In genomic region chr12:6193853-6194815, GRCh38 we compare ENCODE assay signal across 10 cellular contexts. TPM values are rescaled to one million over a fixed set of nuclear protein-coding genes. Genes with fewer than 3 reads are reported as not detected.
DNase-seq lines count a peak whose midpoint lies in the region; ATAC-seq and TF ChIP-seq lines count a peak whose summit lies in the region.
"Had no signal": no experiment of that assay in that cellular context is flagged by ENCODE, and none has a peak within 500 bp of the region (broad histone marks: within the 10 kb centered on the region; RNA-seq: fewer than 3 reads in every experiment).

No MANE protein-coding gene starts in this region.

- H3K27me3 ChIP-seq in osteoblast (ENCODE audit: insufficient read depth, low read length): peaks cover 19% of the 10 kb centered on the region
- H3K27me3 ChIP-seq in CD8-positive, alpha-beta T cell (ENCODE audit: insufficient read depth, low read length): no peaks in the 10 kb centered on the region

- H3K27ac ChIP-seq in HEK293 (ENCODE audit: extremely low read depth, low read depth, low read length) (no peak overlapping the region), osteoblast (ENCODE audit: low read depth, low read length) (no peak overlapping the region)
- H3K27ac ChIP-seq in CD8-positive, alpha-beta T cell (ENCODE audit: low read depth, low read length): no peak overlapping the region

- H3K9me3 Mint-ChIP-seq in naive thymus-derived CD8-positive, alpha-beta T cell: no peaks in the 10 kb centered on the region
- H3K9me3 Mint-ChIP-seq in CD8-positive, alpha-beta T cell: no peaks in the 10 kb centered on the region

- H3K79me2 ChIP-seq in osteoblast (ENCODE audit: insufficient read depth, low read length): no peaks in the 10 kb centered on the region

- TF ChIP-seq CTCF in HEK293 (tag by site-specific recombination; IDR thresholded peaks at IDR 0.05) (no peak), choroid plexus epithelial cell (conservative IDR thresholded peaks at IDR 0.05; ENCODE audit: low read depth, low read length) (no peak), osteoblast (IDR thresholded peaks at IDR 0.05; ENCODE audit: extremely low read depth, low read depth, low read length) (no peak)
- TF ChIP-seq CTCF in CD8-positive, alpha-beta T cell (IDR thresholded peaks at IDR 0.05): no peak

- intact Hi-C loops in CD8-positive, alpha-beta T cell (cut with DNase I, micrococcal nuclease): loop anchor here in 1 of 2 experiments (2.0 kb wide), 1 partner anchor 131 kb away; no protein-coding TSS in a partner anchor

- peaks cover 25 to 28% (median 28%) of the 10 kb centered on the region in 4 donors for H3K4me1 Mint-ChIP-seq in naive thymus-derived CD8-positive, alpha-beta T cell
- peaks cover 24% of the 10 kb centered on the region for H3K4me1 Mint-ChIP-seq in CD8-positive, alpha-beta T cell (ENCODE audit: low read depth)

- DNase-seq in NCI-H2227 (lab: John Stamatoyannopoulos, UW; ENCODE audit: unreplicated experiment) (peak; percentile 67), choroid plexus epithelial cell (ENCODE audit: low read depth) (peak; percentile 36), osteoblast (ENCODE audit: insufficient read length, low spot score, missing footprints) (peak; percentile 76), DMS153 (lab: John Stamatoyannopoulos, UW) (no peak)
- DNase-seq in naive thymus-derived CD8-positive, alpha-beta T cell: no peak
- DNase-seq in CD8-positive, alpha-beta T cell: no peak
- DNase-seq: anterior cingulate cortex; stimulated activated CD4-positive, alpha-beta T cell treated with anti-CD3 and anti-CD28 coated beads, Interleukin-15, amount 100 ng/mL, for 24 hours had no signal

- peak overlapping the region in 1 of 10 donors; percentile 62 for H3K27ac Mint-ChIP-seq in naive thymus-derived CD8-positive, alpha-beta T cell
- no peak overlapping the region for H3K27ac Mint-ChIP-seq in CD8-positive, alpha-beta T cell

- CTCF ChIA-PET in HEK293 (lab: Yijun Ruan, JAX): interaction anchor here (0.6 to 5.2 kb wide), 11 partner anchors 27 to 1014 kb away, joined by 3 to 143 read pairs (median 6); no protein-coding TSS in a partner anchor
- CTCF ChIA-PET in CD8-positive, alpha-beta T cell (lab: Charles Lee): interaction anchor here (0.6 to 13.2 kb wide), 12 partner anchors 8 to 124 kb away, joined by 3 to 185 read pairs (median 8); no protein-coding TSS in a partner anchor

- POLR2A ChIA-PET in HEK293 (lab: Yijun Ruan, JAX): interaction anchor here (0.8 to 1.8 kb wide), 2 partner anchors 86 to 101 kb away, joined by 3 to 6 read pairs; no protein-coding TSS in a partner anchor
- POLR2A ChIA-PET in naive thymus-derived CD8-positive, alpha-beta T cell (lab: Charles Lee): interaction anchor here (0.6 kb wide), 2 partner anchors 25 to 125 kb away, joined by 3 to 8 read pairs; no protein-coding TSS in a partner anchor
- POLR2A ChIA-PET in CD8-positive, alpha-beta T cell (lab: Charles Lee): no interaction called here

- peaks cover 0 to 13% (median 0%) of the 10 kb centered on the region in 5 donors for H3K27me3 Mint-ChIP-seq in naive thymus-derived CD8-positive, alpha-beta T cell
- no peaks in the 10 kb centered on the region for H3K27me3 Mint-ChIP-seq in CD8-positive, alpha-beta T cell (ENCODE audit: low read depth)

- no peaks in the 10 kb centered on the region for H4K20me1 ChIP-seq in osteoblast (ENCODE audit: insufficient read depth, low read length)

- H3K4me3 Mint-ChIP-seq in naive thymus-derived CD8-positive, alpha-beta T cell: no peak overlapping the region
- no peak overlapping the region for H3K4me3 Mint-ChIP-seq in CD8-positive, alpha-beta T cell

- no peak overlapping the region for H3K4me2 ChIP-seq in osteoblast (ENCODE audit: insufficient read depth, low read length)

- H3K4me3 ChIP-seq in HEK293 (ENCODE audit: low read depth, low read length) (no peak overlapping the region), choroid plexus epithelial cell (ENCODE audit: low read depth, low read length) (no peak overlapping the region), osteoblast (ENCODE audit: insufficient read depth, low read length) (no peak overlapping the region)
- no peak overlapping the region for H3K4me3 ChIP-seq in CD8-positive, alpha-beta T cell (ENCODE audit: low read depth, low read length)

- no peaks in the 10 kb centered on the region for H3K9me3 ChIP-seq in HEK293 (ENCODE audit: control insufficient read depth, insufficient read depth, low read depth, low read length)
- H3K9me3 ChIP-seq in osteoblast (ENCODE audit: low read depth, low read length): no peaks in the 10 kb centered on the region
- no peaks in the 10 kb centered on the region for H3K9me3 ChIP-seq in CD8-positive, alpha-beta T cell (ENCODE audit: low read length)

- no peaks in the 10 kb centered on the region for H3K36me3 Mint-ChIP-seq in naive thymus-derived CD8-positive, alpha-beta T cell
- H3K36me3 Mint-ChIP-seq in CD8-positive, alpha-beta T cell: no peaks in the 10 kb centered on the region

- H3K4me1 ChIP-seq in HEK293 (ENCODE audit: control insufficient read depth, insufficient read depth, low read length) (no peaks in the 10 kb centered on the region), osteoblast (ENCODE audit: insufficient read depth, low read length) (no peaks in the 10 kb centered on the region)
- peaks cover 14% of the 10 kb centered on the region for H3K4me1 ChIP-seq in CD8-positive, alpha-beta T cell (ENCODE audit: insufficient read depth, low read length)

- ATAC-seq in naive thymus-derived CD8-positive, alpha-beta T cell: no peak
- ATAC-seq in CD8-positive, alpha-beta T cell: no peak
- ATAC-seq: SK-N-SH treated with all-trans-retinoic acid at 6 μM for 48 hours had no signal

- H3K36me3 ChIP-seq in HEK293 (ENCODE audit: control insufficient read depth in 2 of 2, insufficient read depth in 1 of 2, low read length in 2 of 2) (no peaks in the 10 kb centered on the region), osteoblast (ENCODE audit: insufficient read depth, low read length) (no peaks in the 10 kb centered on the region)
- no peaks in the 10 kb centered on the region for H3K36me3 ChIP-seq in CD8-positive, alpha-beta T cell (ENCODE audit: insufficient read depth, low read length)

- H2AFZ ChIP-seq in osteoblast (ENCODE audit: low read length): no peak overlapping the region

TF ChIP-seq in HEK293, 187 proteins besides CTCF, POLR2A, EP300 and RAD21 (continues in another document):
- TF ChIP-seq ZNF362 (tag by site-specific recombination; IDR thresholded peaks at IDR 0.05) (no peak), KLF1 (tag by site-specific recombination; IDR thresholded peaks at IDR 0.05) (peak; percentile 64), ZBTB8A (tag by site-specific recombination; IDR thresholded peaks at IDR 0.05) (no peak), ZNF398 (tag by site-specific recombination; IDR thresholded peaks at IDR 0.05) (no peak), YY2 (tag by site-specific recombination; IDR thresholded peaks at IDR 0.05) (no peak), ZNF10 (tag by site-specific recombination; IDR thresholded peaks at IDR 0.05) (0 out of 2 replicates have a peak, but pooled peaks have one; percentile 35), GLIS2 (tag by site-specific recombination; IDR thresholded peaks at IDR 0.05) (no peak), SP2 (tag by site-specific recombination; IDR thresholded peaks at IDR 0.05) (peak; percentile 58), KLF7 (tag by site-specific recombination; IDR thresholded peaks at IDR 0.05; ENCODE audit: borderline replicate concordance) (no peak), ZNF600 (tag by site-specific recombination; IDR thresholded peaks at IDR 0.05) (peak; percentile 66), ZNF112 (tag by site-specific recombination; IDR thresholded peaks at IDR 0.05) (no peak)
- TF ChIP-seq, protein P1, sequence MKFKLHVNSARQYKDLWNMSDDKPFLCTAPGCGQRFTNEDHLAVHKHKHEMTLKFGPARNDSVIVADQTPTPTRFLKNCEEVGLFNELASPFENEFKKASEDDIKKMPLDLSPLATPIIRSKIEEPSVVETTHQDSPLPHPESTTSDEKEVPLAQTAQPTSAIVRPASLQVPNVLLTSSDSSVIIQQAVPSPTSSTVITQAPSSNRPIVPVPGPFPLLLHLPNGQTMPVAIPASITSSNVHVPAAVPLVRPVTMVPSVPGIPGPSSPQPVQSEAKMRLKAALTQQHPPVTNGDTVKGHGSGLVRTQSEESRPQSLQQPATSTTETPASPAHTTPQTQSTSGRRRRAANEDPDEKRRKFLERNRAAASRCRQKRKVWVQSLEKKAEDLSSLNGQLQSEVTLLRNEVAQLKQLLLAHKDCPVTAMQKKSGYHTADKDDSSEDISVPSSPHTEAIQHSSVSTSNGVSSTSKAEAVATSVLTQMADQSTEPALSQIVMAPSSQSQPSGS (tag by site-specific recombination; IDR thresholded peaks at IDR 0.05; ENCODE audit: low read depth): peak; percentile 36; the same call in 1 of the 2 replicates

RNA-seq across cellular contexts. Expression of gene CD9, which starts 6.1 kb away (rescaled TPM):
- total RNA-seq in osteoblast: 19.4 and 34.4 TPM in 2 replicates
- 10 to 100 TPM in 1 of 2 experiments, 1 to 10 TPM in 1; 7.9 to 11.7 TPM for total RNA-seq in naive thymus-derived CD8-positive, alpha-beta T cell
- 10 to 100 TPM; 23.4 to 43.4 (median 41.7) TPM for polyA plus RNA-seq in naive thymus-derived CD8-positive, alpha-beta T cell
- total RNA-seq in CD8-positive, alpha-beta T cell: 1 to 10 TPM; 1.3 to 1.8 TPM

Comparison
In these comparisons a context has a peak if more than half of its experiments do, and no peak if none do; other contexts are left out.
1. DNase-seq: peak in NCI-H2227 (single experiment), choroid plexus epithelial cell (single experiment) and osteoblast (single experiment); none in naive thymus-derived CD8-positive, alpha-beta T cell (0 of 10), CD8-positive, alpha-beta T cell (0 of 7) and DMS153 (single experiment).